ENCODE assay signal across 8 cellular contexts in genomic region chr17:29042679-29043538, GRCh38. TPM values are rescaled to one million over a fixed set of nuclear protein-coding genes. Genes with fewer than 3 reads are reported as not detected.
DNase-seq lines count a peak whose midpoint lies in the region; ATAC-seq and TF ChIP-seq lines count a peak whose summit lies in the region.

Gene PIPOX (plus strand): TSS chr17:29043141. CDS start chr17:29043226, 85 bp downstream.

- H4K20me1 ChIP-seq in neural cell (ENCODE audit: insufficient read depth) = no peaks in the 10 kb centered on the region

- H3K4me3 ChIP-seq in BJ (ENCODE audit: low read depth, low read length) (no peak within 1 kb of the TSS), NT2/D1 (ENCODE audit: insufficient read length, low read depth) (peak within 1 kb of the TSS; percentile 38), epithelial cell of proximal tubule (ENCODE audit: low read depth, low read length) (no peak within 1 kb of the TSS), neural cell (ENCODE audit: low read length) (no peak within 1 kb of the TSS), sigmoid colon (no peak within 1 kb of the TSS)
- no peak within 1 kb of the TSS for H3K4me3 ChIP-seq in Jurkat, Clone E6-1 (ENCODE audit: low read length)

- TF ChIP-seq CTCF in BJ (IDR thresholded peaks at IDR 0.05; ENCODE audit: insufficient read depth, low read depth, low read length) (0 out of 2 replicates have a peak, but pooled peaks have one; percentile 6), epithelial cell of proximal tubule (conservative IDR thresholded peaks at IDR 0.05; ENCODE audit: low read depth, low read length) (peak; percentile 49), neural cell (IDR thresholded peaks at IDR 0.05; ENCODE audit: poor library complexity, severe bottlenecking) (no peak), sigmoid colon (IDR thresholded peaks at IDR 0.05) (no peak)

- H3K4me1 Mint-ChIP-seq in activated CD8-positive, alpha-beta memory T cell treated with anti-CD3 and anti-CD28 coated beads, Interleukin-2, amount 10 ng/mL, durations not matched to agents 7 days and 5 days = peaks cover 10% of the 10 kb centered on the region

- H3K9me3 Mint-ChIP-seq in activated CD8-positive, alpha-beta memory T cell treated with anti-CD3 and anti-CD28 coated beads, Interleukin-2, amount 10 ng/mL, durations not matched to agents 7 days and 5 days (ENCODE audit: low read depth) = no peaks in the 10 kb centered on the region

- ATAC-seq in GM18517 (IDR thresholded peaks at IDR 0.05; ENCODE audit: unreplicated experiment) = no peak
- ATAC-seq in activated CD8-positive, alpha-beta memory T cell treated with anti-CD3 and anti-CD28 coated beads, Interleukin-2, amount 10 ng/mL, durations not matched to agents 7 days and 5 days = no peak

- H3K9me3 ChIP-seq in NT2/D1 (ENCODE audit: insufficient read depth, low read length) = no peaks in the 10 kb centered on the region
- H3K9me3 ChIP-seq in neural cell (ENCODE audit: low read length) = no peaks in the 10 kb centered on the region
- no peaks in the 10 kb centered on the region for H3K9me3 ChIP-seq in sigmoid colon

- TF ChIP-seq EP300 in neural cell (conservative IDR thresholded peaks at IDR 0.05; ENCODE audit: poor library complexity, severe bottlenecking) (no peak), sigmoid colon (IDR thresholded peaks at IDR 0.05) (no peak)

- no peaks in the 10 kb centered on the region for H3K79me2 ChIP-seq in neural cell (replicated peaks; ENCODE audit: insufficient read depth, low read length)

- no peak within 1 kb of the TSS for H3K4me3 Mint-ChIP-seq in activated CD8-positive, alpha-beta memory T cell treated with anti-CD3 and anti-CD28 coated beads, Interleukin-2, amount 10 ng/mL, durations not matched to agents 7 days and 5 days

- no peak for DNase-seq in BJ (ENCODE audit: low read depth)
- peak; percentile 6 for DNase-seq in Jurkat, Clone E6-1 (ENCODE audit: low read depth, low spot score)
- peak; percentile 91 for DNase-seq in NT2/D1 (ENCODE audit: low read depth, low spot score)
- DNase-seq in epithelial cell of proximal tubule (ENCODE audit: low read depth) = no peak
- no peak for DNase-seq in sigmoid colon
- DNase-seq in activated CD8-positive, alpha-beta memory T cell treated with anti-CD3 and anti-CD28 coated beads, Interleukin-2, amount 10 ng/mL, durations not matched to agents 7 days and 5 days = no peak

- peaks cover 3% of the 10 kb centered on the region for H3K27me3 Mint-ChIP-seq in activated CD8-positive, alpha-beta memory T cell treated with anti-CD3 and anti-CD28 coated beads, Interleukin-2, amount 10 ng/mL, durations not matched to agents 7 days and 5 days

- no peak within 1 kb of the TSS for H3K4me2 ChIP-seq in neural cell (ENCODE audit: low read length)

- peaks cover 3% of the 10 kb centered on the region for H3F3A ChIP-seq in neural cell (ENCODE audit: insufficient read depth, low read length, poor library complexity, severe bottlenecking)

- peak within 1 kb of the TSS; percentile 78 for H3K9ac ChIP-seq in NT2/D1 (ENCODE audit: insufficient read length, low read depth)
- H3K9ac ChIP-seq in neural cell (ENCODE audit: low read length) = no peak within 1 kb of the TSS

- H3K27ac ChIP-seq in neural cell (ENCODE audit: low read length) (no peak within 1 kb of the TSS), sigmoid colon (peak within 1 kb of the TSS in 2 of 4 donors; percentile 7 to 41)

- H3K27me3 ChIP-seq in BJ (ENCODE audit: control insufficient read depth, insufficient read depth, low read length) = peaks cover 17% of the 10 kb centered on the region
- no peaks in the 10 kb centered on the region for H3K27me3 ChIP-seq in NT2/D1 (ENCODE audit: insufficient read depth, insufficient read length)
- H3K27me3 ChIP-seq in neural cell (ENCODE audit: insufficient read depth, low read depth, low read length) = no peaks in the 10 kb centered on the region
- H3K27me3 ChIP-seq in sigmoid colon = no peaks in the 10 kb centered on the region

- no peak within 1 kb of the TSS for H3K27ac Mint-ChIP-seq in activated CD8-positive, alpha-beta memory T cell treated with anti-CD3 and anti-CD28 coated beads, Interleukin-2, amount 10 ng/mL, durations not matched to agents 7 days and 5 days

- intact Hi-C loops in sigmoid colon (cut with DNase I) = no loop called here

- peaks cover 4% of the 10 kb centered on the region for H3K4me1 ChIP-seq in NT2/D1 (ENCODE audit: insufficient read depth, insufficient read length)
- H3K4me1 ChIP-seq in sigmoid colon = no peaks in the 10 kb centered on the region

- H3K36me3 ChIP-seq in BJ (ENCODE audit: control insufficient read depth, insufficient read depth, low read length) (no peaks in the 10 kb centered on the region), NT2/D1 (ENCODE audit: insufficient read depth, insufficient read length, low read length) (no peaks in the 10 kb centered on the region), neural cell (ENCODE audit: insufficient read depth, low read length) (no peaks in the 10 kb centered on the region), sigmoid colon (no peaks in the 10 kb centered on the region)

- CTCF ChIA-PET in BJ (lab: Yijun Ruan, JAX) = interaction anchor here (1.8 kb wide), 1 partner anchor 12 kb away, joined by 5 read pairs; no protein-coding TSS in a partner anchor
- CTCF ChIA-PET in activated CD8-positive, alpha-beta memory T cell treated with anti-CD3 and anti-CD28 coated beads, Interleukin-2, amount 10 ng/mL, durations not matched to agents 7 days and 5 days (lab: Charles Lee) = no interaction called here

- TF ChIP-seq POLR2A in sigmoid colon (IDR thresholded peaks at IDR 0.05) = no peak

- POLR2A ChIA-PET in BJ (lab: Charles Lee) = no interaction called here

- TF ChIP-seq RAD21 in neural cell (conservative IDR thresholded peaks at IDR 0.05) = no peak

- H2AFZ ChIP-seq in neural cell (ENCODE audit: low read depth, low read length) = peak within 1 kb of the TSS; percentile 12

- no peaks in the 10 kb centered on the region for H3K9me2 ChIP-seq in neural cell (ENCODE audit: insufficient read depth, low read length)

- WGBS in sigmoid colon, 2 donors = 44 to 50% methylated on average over 13 of the region's 13 CpGs

- no peaks in the 10 kb centered on the region for H3K36me3 Mint-ChIP-seq in activated CD8-positive, alpha-beta memory T cell treated with anti-CD3 and anti-CD28 coated beads, Interleukin-2, amount 10 ng/mL, durations not matched to agents 7 days and 5 days

TF ChIP-seq in neural cell, 6 proteins besides CTCF, POLR2A, EP300 and RAD21:
- TF ChIP-seq TAF1 (IDR thresholded peaks at IDR 0.05; ENCODE audit: low read depth) = no peak
- TF ChIP-seq POLR2AphosphoS5 (IDR thresholded peaks at IDR 0.05) = no peak
- TF ChIP-seq REST (IDR thresholded peaks at IDR 0.05; ENCODE audit: borderline replicate concordance) = no peak
- no peak for TF ChIP-seq MXI1 (conservative IDR thresholded peaks at IDR 0.05; ENCODE audit: poor library complexity, severe bottlenecking)
- TF ChIP-seq EZH2 (IDR thresholded peaks at IDR 0.05; ENCODE audit: borderline replicate concordance, insufficient read depth, low read length, poor library complexity, severe bottlenecking) = no peak
- TF ChIP-seq SMC3 (conservative IDR thresholded peaks at IDR 0.05; ENCODE audit: poor library complexity) = no peak

RNA-seq across cellular contexts. Expression of gene PIPOX, which starts in this region (rescaled TPM):
- polyA plus RNA-seq in BJ (2011; rRNA removed) (0.40 and 1.1 TPM in 2 replicates), neural cell (4.4 and 5.2 TPM in 2 replicates), sigmoid colon (1 to 10 TPM in 1 of 3 donors, under 1 TPM in 1, not detected in 1; 0.71 to 1.2 TPM)
- polyA minus RNA-seq in BJ (2011; rRNA and poly(A)+ RNA removed) = 3.2 and 5.3 TPM in 2 replicates
- polyA plus RNA-seq in Jurkat, Clone E6-1 (2012; ENCODE audit: insufficient read depth, insufficient read length) = not detected
- total RNA-seq in epithelial cell of proximal tubule (0.35 TPM in 1 of 2 replicates, not detected in the other), sigmoid colon (10 to 100 TPM in 3 of 4 donors, 1 to 10 TPM in 1; 6.4 to 20.5 (median 11.4) TPM)
- 4.9 and 8.1 TPM in 2 replicates for polyA minus RNA-seq in neural cell
- total RNA-seq in activated CD8-positive, alpha-beta memory T cell treated with anti-CD3 and anti-CD28 coated beads, Interleukin-2, amount 10 ng/mL, durations not matched to agents 7 days and 5 days = 1 to 10 TPM; 1.6 to 2.2 TPM

Comparison
In these comparisons a context has a peak if more than half of its experiments do, and no peak if none do; other contexts are left out.
1. DNase-seq: peak in Jurkat, Clone E6-1 (single experiment) and NT2/D1 (single experiment); none in BJ (single experiment), epithelial cell of proximal tubule (single experiment), sigmoid colon (single experiment) and activated CD8-positive, alpha-beta memory T cell treated with anti-CD3 and anti-CD28 coated beads, Interleukin-2, amount 10 ng/mL, durations not matched to agents 7 days and 5 days (single experiment).
2. CTCF ChIP-seq: peak in BJ (single experiment) and epithelial cell of proximal tubule (single experiment); none in neural cell (single experiment) and sigmoid colon (0 of 4).